In genomic region chr20:8853805-8854338, GRCh38 we compare ENCODE assay signal across 8 cellular contexts.
DNase-seq lines count a peak whose midpoint lies in the region; ATAC-seq and TF ChIP-seq lines count a peak whose summit lies in the region.

No MANE protein-coding gene starts in this region.

- no peaks in the 10 kb centered on the region for H3K36me3 Mint-ChIP-seq in CD4-positive, alpha-beta T cell (ENCODE audit: low read depth)
- peaks cover 1% of the 10 kb centered on the region for H3K36me3 Mint-ChIP-seq in progenitor cell of endocrine pancreas (ENCODE audit: insufficient read depth)

- no peaks in the 10 kb centered on the region for H3K9me3 ChIP-seq in CD4-positive, alpha-beta T cell (ENCODE audit: control insufficient read depth, low read length)

- POLR2A ChIA-PET in CD4-positive, alpha-beta T cell (lab: Charles Lee): no interaction called here

- no peaks in the 10 kb centered on the region for H3K4me1 Mint-ChIP-seq in CD4-positive, alpha-beta T cell (ENCODE audit: low read depth)
- H3K4me1 Mint-ChIP-seq in progenitor cell of endocrine pancreas (ENCODE audit: low read depth): no peaks in the 10 kb centered on the region

- H3K27ac ChIP-seq in CD4-positive, alpha-beta T cell (ENCODE audit: low read depth, low read length): no peak overlapping the region

- no peak overlapping the region for H3K27ac Mint-ChIP-seq in CD4-positive, alpha-beta T cell
- no peak overlapping the region for H3K27ac Mint-ChIP-seq in progenitor cell of endocrine pancreas

- ATAC-seq in CD4-positive, alpha-beta T cell (ENCODE audit: poor library complexity): peak; percentile 52
- ATAC-seq in GM18909 (IDR thresholded peaks at IDR 0.05; ENCODE audit: poor library complexity, unreplicated experiment): peak; percentile 91
- ATAC-seq in HG03159 (IDR thresholded peaks at IDR 0.05; ENCODE audit: unreplicated experiment): peak; percentile 90
- peak; percentile 87 for ATAC-seq in Right ventricle myocardium superior (ENCODE audit: poor library complexity)

- peak overlapping the region; percentile 44; the same call in 1 of the 2 replicates for H3K4me3 ChIP-seq in WI38 (ENCODE audit: low read depth, low read length)

- no peaks in the 10 kb centered on the region for H3K9me3 Mint-ChIP-seq in CD4-positive, alpha-beta T cell
- peaks cover 5% of the 10 kb centered on the region for H3K9me3 Mint-ChIP-seq in progenitor cell of endocrine pancreas (ENCODE audit: low read depth)

- DNase-seq in CD4-positive, alpha-beta T cell: no peak
- DNase-seq in NCI-H2171 (lab: John Stamatoyannopoulos, UW): peak; percentile 68
- no peak for DNase-seq in Right ventricle myocardium superior
- no peak for DNase-seq in progenitor cell of endocrine pancreas (ENCODE audit: low spot score, unreplicated experiment)
- DNase-seq in activated effector memory CD4-positive, alpha-beta T cell treated with anti-CD3 and anti-CD28 coated beads, Interleukin-2, amount 50 U/mL, for 16 hours: no peak

- no peaks in the 10 kb centered on the region for H3K27me3 ChIP-seq in CD4-positive, alpha-beta T cell (ENCODE audit: control insufficient read depth, insufficient read depth, low read length)

- CTCF ChIA-PET in CD4-positive, alpha-beta T cell (lab: Charles Lee): interaction anchor here (0.6 to 1.2 kb wide), 3 partner anchors 22 to 45 kb away, joined by 3 to 4 read pairs (median 3); no protein-coding TSS in a partner anchor

- intact Hi-C loops in CD4-positive, alpha-beta T cell (cut with DNase I, micrococcal nuclease): no loop called here
- intact Hi-C loops in Right ventricle myocardium superior (cut with DNase I): loop anchor here (10.0 kb wide), 3 partner anchors 81 to 201 kb away; no protein-coding TSS in a partner anchor

- no peak overlapping the region for H3K4me3 Mint-ChIP-seq in CD4-positive, alpha-beta T cell
- H3K4me3 Mint-ChIP-seq in progenitor cell of endocrine pancreas (ENCODE audit: low read depth): no peak overlapping the region

- H3K27me3 Mint-ChIP-seq in CD4-positive, alpha-beta T cell: no peaks in the 10 kb centered on the region
- no peaks in the 10 kb centered on the region for H3K27me3 Mint-ChIP-seq in progenitor cell of endocrine pancreas

- peak; percentile 73 for TF ChIP-seq CTCF in CD4-positive, alpha-beta T cell (IDR thresholded peaks at IDR 0.05)
- TF ChIP-seq CTCF in WI38 (IDR thresholded peaks at IDR 0.05; ENCODE audit: low read depth, low read length) (peak; percentile 67), progenitor cell of endocrine pancreas (IDR thresholded peaks at IDR 0.05; ENCODE audit: unreplicated experiment) (peak; percentile 87)
